ENCODE assay signal across 27 cellular contexts in genomic region chr5:149186506-149186905, GRCh38. TPM values are rescaled to one million over a fixed set of nuclear protein-coding genes. Genes with fewer than 3 reads are reported as not detected.
"Had no signal": no experiment of that assay in that cellular context is flagged by ENCODE, and none has a peak within 500 bp of the region (broad histone marks: within the 10 kb centered on the region; RNA-seq: fewer than 3 reads in every experiment).

No MANE protein-coding gene starts in this region.

- H3K4me1 Mint-ChIP-seq: activated CD4-positive, alpha-beta T cell treated with anti-CD3 and anti-CD28 coated beads for 36 hours; activated CD4-positive, alpha-beta T cell treated with anti-CD3 and anti-CD28 coated beads, Interleukin-2, amount 10 ng/mL, durations not matched to agents 24 days and 14 days; activated naive CD4-positive, alpha-beta T cell treated with anti-CD3 and anti-CD28 coated beads, Interleukin-2, amount 10 ng/mL, durations not matched to agents 7 days and 5 days; activated naive CD8-positive, alpha-beta T cell treated with anti-CD3 and anti-CD28 coated beads, Interleukin-2, amount 10 ng/mL, durations not matched to agents 7 days and 5 days had no signal

- H3K4me3 Mint-ChIP-seq: activated CD4-positive, alpha-beta memory T cell treated with anti-CD3 and anti-CD28 coated beads for 36 hours; activated CD4-positive, alpha-beta T cell treated with anti-CD3 and anti-CD28 coated beads for 36 hours; activated CD4-positive, alpha-beta T cell treated with anti-CD3 and anti-CD28 coated beads, Interleukin-2, amount 10 ng/mL, durations not matched to agents 24 days and 14 days; activated CD8-positive, alpha-beta memory T cell treated with anti-CD3 and anti-CD28 coated beads, Interleukin-2, amount 10 ng/mL, durations not matched to agents 7 days and 5 days; activated CD8-positive, alpha-beta T cell treated with anti-CD3 and anti-CD28 coated beads, Interleukin-2, amount 10 ng/mL, durations not matched to agents 7 days and 5 days; activated naive CD4-positive, alpha-beta T cell treated with anti-CD3 and anti-CD28 coated beads, Interleukin-2, amount 10 ng/mL, durations not matched to agents 7 days and 5 days; activated naive CD8-positive, alpha-beta T cell treated with anti-CD3 and anti-CD28 coated beads, Interleukin-2, amount 10 ng/mL, durations not matched to agents 7 days and 5 days; activated T-cell treated with anti-CD3 and anti-CD28 coated beads, Interleukin-2, amount 50 U/mL, for 24 hours; activated T-cell treated with anti-CD3 and anti-CD28 coated beads, Interleukin-2, amount 50 U/mL, for 72 hours had no signal

- H3K36me3 Mint-ChIP-seq: activated CD4-positive, alpha-beta memory T cell treated with anti-CD3 and anti-CD28 coated beads for 36 hours; activated CD8-positive, alpha-beta memory T cell treated with anti-CD3 and anti-CD28 coated beads, Interleukin-2, amount 10 ng/mL, durations not matched to agents 7 days and 5 days; activated naive CD4-positive, alpha-beta T cell treated with anti-CD3 and anti-CD28 coated beads, Interleukin-2, amount 10 ng/mL, durations not matched to agents 7 days and 5 days; activated naive CD8-positive, alpha-beta T cell treated with anti-CD3 and anti-CD28 coated beads, Interleukin-2, amount 10 ng/mL, durations not matched to agents 7 days and 5 days had no signal

- H3K9me3 Mint-ChIP-seq: activated CD4-positive, alpha-beta memory T cell treated with anti-CD3 and anti-CD28 coated beads for 36 hours; activated CD4-positive, alpha-beta T cell treated with anti-CD3 and anti-CD28 coated beads, Interleukin-2, amount 10 ng/mL, durations not matched to agents 24 days and 14 days; activated naive CD4-positive, alpha-beta T cell treated with anti-CD3 and anti-CD28 coated beads, Interleukin-2, amount 10 ng/mL, durations not matched to agents 7 days and 5 days; activated naive CD4-positive, alpha-beta T cell treated with anti-CD3 and anti-CD28 coated beads, Interleukin-2, amount 50 U/mL, for 72 hours; activated naive CD8-positive, alpha-beta T cell treated with anti-CD3 and anti-CD28 coated beads, Interleukin-2, amount 10 ng/mL, durations not matched to agents 7 days and 5 days; activated T-cell treated with anti-CD3 and anti-CD28 coated beads, Interleukin-2, amount 50 U/mL, for 24 hours; activated T-cell treated with anti-CD3 and anti-CD28 coated beads, Interleukin-2, amount 50 U/mL, for 72 hours had no signal

- DNase-seq: activated CD4-positive, alpha-beta memory T cell treated with anti-CD3 and anti-CD28 coated beads for 36 hours; activated CD4-positive, alpha-beta T cell treated with anti-CD3 and anti-CD28 coated beads for 36 hours; activated CD4-positive, alpha-beta T cell treated with anti-CD3 and anti-CD28 coated beads, Interleukin-2, amount 10 ng/mL, durations not matched to agents 24 days and 14 days; activated CD4-positive, CD25-positive, alpha-beta regulatory T cell; activated CD4-positive, CD25-positive, alpha-beta regulatory T cell treated with anti-CD3 and anti-CD28 coated beads, Interleukin-2, amount 50 U/mL, for 72 hours; activated CD8-positive, alpha-beta memory T cell treated with anti-CD3 and anti-CD28 coated beads, Interleukin-2, amount 10 ng/mL, durations not matched to agents 7 days and 5 days; activated CD8-positive, alpha-beta memory T cell treated with anti-CD3 and anti-CD28 coated beads, Interleukin-2, amount 50 U/mL, for 4 hours; activated CD8-positive, alpha-beta T cell treated with anti-CD3 and anti-CD28 coated beads, Interleukin-2, amount 10 ng/mL, durations not matched to agents 7 days and 5 days; activated gamma-delta T cell; activated naive CD4-positive, alpha-beta T cell; activated naive CD4-positive, alpha-beta T cell treated with anti-CD3 and anti-CD28 coated beads, Interleukin-2, amount 10 ng/mL, durations not matched to agents 7 days and 5 days; activated naive CD8-positive, alpha-beta T cell treated with anti-CD3 and anti-CD28 coated beads, Interleukin-2, amount 10 ng/mL, durations not matched to agents 7 days and 5 days; activated T-cell treated with anti-CD3 and anti-CD28 coated beads for 4 hours; activated T-cell treated with anti-CD3 and anti-CD28 coated beads, Interleukin-2, amount 50 U/mL, for 24 hours; activated T-cell treated with anti-CD3 and anti-CD28 coated beads, Interleukin-2, amount 50 U/mL, for 72 hours; brain microvascular endothelial cell; caudate nucleus; cortex of kidney; effector CD8-positive, alpha-beta T cell; esophagus squamous epithelium; foreskin fibroblast; head of caudate nucleus; hypothalamus; T-helper 2 cell had no signal

- H3K4me3 ChIP-seq: esophagus squamous epithelium had no signal

- H3K27ac Mint-ChIP-seq: activated CD4-positive, alpha-beta memory T cell treated with anti-CD3 and anti-CD28 coated beads for 36 hours; activated CD4-positive, alpha-beta T cell treated with anti-CD3 and anti-CD28 coated beads for 36 hours; activated CD4-positive, alpha-beta T cell treated with anti-CD3 and anti-CD28 coated beads, Interleukin-2, amount 10 ng/mL, durations not matched to agents 24 days and 14 days; activated CD8-positive, alpha-beta memory T cell treated with anti-CD3 and anti-CD28 coated beads, Interleukin-2, amount 10 ng/mL, durations not matched to agents 7 days and 5 days; activated CD8-positive, alpha-beta T cell treated with anti-CD3 and anti-CD28 coated beads, Interleukin-2, amount 10 ng/mL, durations not matched to agents 7 days and 5 days; activated naive CD4-positive, alpha-beta T cell treated with anti-CD3 and anti-CD28 coated beads, Interleukin-2, amount 10 ng/mL, durations not matched to agents 7 days and 5 days; activated naive CD4-positive, alpha-beta T cell treated with anti-CD3 and anti-CD28 coated beads, Interleukin-2, amount 50 U/mL, for 72 hours; activated naive CD8-positive, alpha-beta T cell treated with anti-CD3 and anti-CD28 coated beads, Interleukin-2, amount 10 ng/mL, durations not matched to agents 7 days and 5 days; activated T-cell treated with anti-CD3 and anti-CD28 coated beads, Interleukin-2, amount 50 U/mL, for 24 hours; activated T-cell treated with anti-CD3 and anti-CD28 coated beads, Interleukin-2, amount 50 U/mL, for 72 hours had no signal

- H3K27me3 ChIP-seq: brain microvascular endothelial cell, esophagus squamous epithelium had no signal

- H3K27ac ChIP-seq: brain microvascular endothelial cell had no signal

- ATAC-seq: activated CD4-positive, alpha-beta T cell treated with anti-CD3 and anti-CD28 coated beads for 36 hours; activated CD8-positive, alpha-beta memory T cell treated with anti-CD3 and anti-CD28 coated beads, Interleukin-2, amount 10 ng/mL, durations not matched to agents 7 days and 5 days; activated CD8-positive, alpha-beta T cell treated with anti-CD3 and anti-CD28 coated beads, Interleukin-2, amount 10 ng/mL, durations not matched to agents 7 days and 5 days; activated naive CD4-positive, alpha-beta T cell treated with anti-CD3 and anti-CD28 coated beads, Interleukin-2, amount 50 U/mL, for 72 hours; activated T-cell treated with anti-CD3 and anti-CD28 coated beads, Interleukin-2, amount 50 U/mL, for 72 hours had no signal

- H3K9me3 ChIP-seq: esophagus squamous epithelium had no signal

RNA-seq across cellular contexts. Expression of gene ABLIM3, which starts 45.2 kb away (rescaled TPM):
- total RNA-seq: activated CD4-positive, alpha-beta T cell treated with anti-CD3 and anti-CD28 coated beads, Interleukin-2, amount 10 ng/mL, durations not matched to agents 24 days and 14 days; activated CD8-positive, alpha-beta memory T cell treated with anti-CD3 and anti-CD28 coated beads for 36 hours; activated CD8-positive, alpha-beta T cell treated with anti-CD3 and anti-CD28 coated beads, Interleukin-2, amount 10 ng/mL, durations not matched to agents 7 days and 5 days; activated naive CD8-positive, alpha-beta T cell treated with anti-CD3 and anti-CD28 coated beads, Interleukin-2, amount 10 ng/mL, durations not matched to agents 7 days and 5 days; T-helper 1 cell treated with Interleukin-12 subunit alpha and Interleukin-12 subunit beta and Interleukin-4 antibody, amounts not matched to agents 30 ng/mL and 1 ng/mL, for 36 hours had no signal
